Comparison of ENCODE assay signal across 13 cellular contexts in the genomic region with DNA sequence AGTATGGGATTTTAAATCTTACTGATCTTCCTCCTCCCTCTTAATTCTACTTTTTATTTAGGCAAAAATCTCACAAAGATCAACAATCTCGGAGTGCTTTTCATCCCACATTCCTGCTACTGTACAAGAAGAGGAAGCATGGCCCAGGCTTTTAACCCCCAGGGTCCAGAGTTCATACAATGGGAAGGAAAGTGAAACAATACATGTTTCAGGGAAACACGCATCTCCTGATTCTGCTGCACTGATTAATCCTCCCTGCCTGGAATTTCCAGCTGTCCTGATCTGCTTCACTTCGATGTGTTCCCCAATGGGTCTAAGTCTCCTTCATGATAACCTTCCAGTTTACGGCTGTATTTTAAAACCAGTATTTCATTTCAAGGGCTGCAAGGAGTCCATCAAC. TPM values are rescaled to one million over a fixed set of nuclear protein-coding genes. Genes with fewer than 3 reads are reported as not detected.
DNase-seq lines count a peak whose midpoint lies in the region; ATAC-seq, FAIRE-seq and TF ChIP-seq lines count a peak whose summit lies in the region.
"Had no signal": no experiment of that assay in that cellular context is flagged by ENCODE, and none has a peak within 500 bp of the region (broad histone marks: within the 10 kb centered on the region; RNA-seq: fewer than 3 reads in every experiment).

No MANE protein-coding gene starts in this region.

- H3K27ac Mint-ChIP-seq in endodermal cell: no peak overlapping the region
- H3K27ac Mint-ChIP-seq: type B pancreatic cell had no signal

- H3K9ac ChIP-seq in endodermal cell (ENCODE audit: extremely low read depth, low read length, poor library complexity, severe bottlenecking): no peak overlapping the region

- FAIRE-seq in H54 (lab: Jason Lieb, UNC): peak; percentile 72

- DNase-seq in H54 (ENCODE audit: insufficient read length, low spot score): no peak
- DNase-seq in endodermal cell: peak; percentile 22
- DNase-seq in right lobe of liver: no peak
- DNase-seq in gastrocnemius medialis: no peak
- no peak for DNase-seq in SK-N-DZ (ENCODE audit: low spot score)
- no peak for DNase-seq in DMS153 treated with DMSO at 0.1 percent for 48 hours (lab: John Stamatoyannopoulos, UW; ENCODE audit: unreplicated experiment)
- DNase-seq: activated effector memory CD4-positive, alpha-beta T cell treated with anti-CD3 and anti-CD28 coated beads, Interleukin-2, amount 50 U/mL, for 16 hours; NCI-H1092; NCI-H446 had no signal

- H3K4me1 ChIP-seq in endodermal cell (ENCODE audit: control insufficient read depth, insufficient read depth, low read length) (no peaks in the 10 kb centered on the region), right lobe of liver (peaks cover 0 to 4% (median 0%) of the 10 kb centered on the region in 4 donors), gastrocnemius medialis (peaks cover 50 to 61% of the 10 kb centered on the region in 2 donors)

- H3K27me3 ChIP-seq in endodermal cell (ENCODE audit: control insufficient read depth, insufficient read depth, low read length, poor library complexity, severe bottlenecking) (no peaks in the 10 kb centered on the region), right lobe of liver (no peaks in the 10 kb centered on the region), gastrocnemius medialis (peaks cover 0 to 17% (median 10%) of the 10 kb centered on the region in 3 donors)

- intact Hi-C loops in right lobe of liver (cut with DNase I) (no loop called here), gastrocnemius medialis (cut with DNase I; ENCODE audit: low total_unique reads) (no loop called here)

- TF ChIP-seq POLR2A in H54 (IDR thresholded peaks at IDR 0.05; ENCODE audit: low read depth, low read length): no peak
- TF ChIP-seq POLR2A in right lobe of liver (IDR thresholded peaks at IDR 0.05): no peak
- no peak for TF ChIP-seq POLR2A in gastrocnemius medialis (IDR thresholded peaks at IDR 0.05)

- no peak overlapping the region for H3K27ac ChIP-seq in endodermal cell (ENCODE audit: low read depth, low read length)
- no peak overlapping the region for H3K27ac ChIP-seq in right lobe of liver
- peak overlapping the region; percentile 48 to 70 (median 68) for H3K27ac ChIP-seq in gastrocnemius medialis

- no peak overlapping the region for H3K4me3 Mint-ChIP-seq in endodermal cell
- H3K4me3 Mint-ChIP-seq: type B pancreatic cell had no signal

- no peaks in the 10 kb centered on the region for H3K9me3 Mint-ChIP-seq in endodermal cell
- H3K9me3 Mint-ChIP-seq: type B pancreatic cell had no signal

- peaks cover 37% of the 10 kb centered on the region for H3K36me3 Mint-ChIP-seq in endodermal cell (ENCODE audit: low read depth)
- H3K36me3 Mint-ChIP-seq: type B pancreatic cell had no signal

- ATAC-seq in right lobe of liver (peak; percentile 42 to 63 (median 52)), gastrocnemius medialis (no peak), GM21717 (IDR thresholded peaks at IDR 0.05; ENCODE audit: unreplicated experiment) (no peak), HG03565 (IDR thresholded peaks at IDR 0.05; ENCODE audit: unreplicated experiment) (no peak)

- in situ Hi-C loops in gastrocnemius medialis (cut with MboI; ENCODE audit: low sequenced_read_pairs in 4 of 4): no loop called here

- no peaks in the 10 kb centered on the region for H3K27me3 Mint-ChIP-seq in endodermal cell (ENCODE audit: insufficient read depth)
- H3K27me3 Mint-ChIP-seq: type B pancreatic cell had no signal

- H3K4me3 ChIP-seq in endodermal cell (ENCODE audit: low read length) (no peak overlapping the region), right lobe of liver (no peak overlapping the region), gastrocnemius medialis (no peak overlapping the region)

- H3K4me1 Mint-ChIP-seq in endodermal cell: peaks cover 49% of the 10 kb centered on the region

- WGBS in endodermal cell (ENCODE audit: insufficient coverage in 1 of 2, insufficient read length in 1 of 2), 2 experiments: 62 to 72% methylated on average over 3 to 4 of the region's 4 CpGs
- WGBS in right lobe of liver (ENCODE audit: insufficient coverage, low coverage, low lambda C conversion rate, missing lambda C conversion rate): 17% methylated on average over 4 of the region's 4 CpGs

- H3K36me3 ChIP-seq in endodermal cell (ENCODE audit: control insufficient read depth, insufficient read depth, low read length): peaks cover 69% of the 10 kb centered on the region
- H3K36me3 ChIP-seq in right lobe of liver: no peaks in the 10 kb centered on the region
- H3K36me3 ChIP-seq in gastrocnemius medialis: no peaks in the 10 kb centered on the region

- no peak for TF ChIP-seq CTCF in endodermal cell (conservative IDR thresholded peaks at IDR 0.05)
- TF ChIP-seq CTCF in right lobe of liver (IDR thresholded peaks at IDR 0.05): no peak
- TF ChIP-seq CTCF in gastrocnemius medialis (IDR thresholded peaks at IDR 0.05 in 4 of 5, conservative IDR thresholded peaks at IDR 0.05 in 1 of 5): no peak

- H3K9me3 ChIP-seq in endodermal cell (ENCODE audit: control insufficient read depth, low read length) (no peaks in the 10 kb centered on the region), right lobe of liver (no peaks in the 10 kb centered on the region), gastrocnemius medialis (no peaks in the 10 kb centered on the region)

RNA-seq across cellular contexts. Expression of gene COL4A1, which starts 44.5 kb away (rescaled TPM):
- total RNA-seq in endodermal cell (100 to 1,000 TPM; 702 to 764 TPM), right lobe of liver (10 to 100 TPM in 5 of 6 experiments, 1 to 10 TPM in 1; 8.0 to 89.8 (median 41.1) TPM), gastrocnemius medialis (100 to 1,000 TPM in 3 of 4 donors, 10 to 100 TPM in 1; 60.5 to 127 (median 120) TPM)
- 174 TPM for polyA plus RNA-seq in endodermal cell (2013, experiment 1 of 2)
- polyA plus RNA-seq in endodermal cell (2013, experiment 2 of 2): 194 TPM
- 47.5 and 48.2 TPM in 2 replicates for polyA plus RNA-seq in SK-N-DZ (2014; cell fraction: cytosol; rRNA removed)
- polyA plus RNA-seq in SK-N-DZ (2014; cell fraction: nucleus; rRNA removed): 44.8 and 49.1 TPM in 2 replicates
- total RNA-seq: T-helper 2 cell treated with Interferon-gamma antibody and Interleukin-4, amounts not matched to agents 100 ng/mL and 5 ng/mL, for 36 hours had no signal

RNA-seq across cellular contexts. Expression of gene COL4A2, which starts 44.6 kb away (rescaled TPM):
- 100 to 1,000 TPM; 388 to 398 TPM for total RNA-seq in endodermal cell
- polyA plus RNA-seq in endodermal cell (2013, experiment 1 of 2): 216 TPM
- 219 TPM for polyA plus RNA-seq in endodermal cell (2013, experiment 2 of 2)
- total RNA-seq in right lobe of liver: 10 to 100 TPM in 5 of 6 experiments, 1 to 10 TPM in 1; 8.4 to 65.8 (median 42.5) TPM
- total RNA-seq in gastrocnemius medialis: 10 to 100 TPM; 51.2 to 85.8 (median 70.5) TPM
- 65.4 and 81.9 TPM in 2 replicates for polyA plus RNA-seq in SK-N-DZ (2014; cell fraction: cytosol; rRNA removed)
- 108 and 116 TPM in 2 replicates for polyA plus RNA-seq in SK-N-DZ (2014; cell fraction: nucleus; rRNA removed)
- total RNA-seq: T-helper 2 cell treated with Interferon-gamma antibody and Interleukin-4, amounts not matched to agents 100 ng/mL and 5 ng/mL, for 36 hours had no signal

Comparison
In these comparisons a context has a peak if more than half of its experiments do, and no peak if none do; other contexts are left out.
1. H3K27ac ChIP-seq: peak in gastrocnemius medialis (4 of 4); none in endodermal cell (single experiment) and right lobe of liver (0 of 3).
2. ATAC-seq: peak in right lobe of liver (4 of 4); none in gastrocnemius medialis (0 of 2), GM21717 (single experiment) and HG03565 (single experiment).
3. RNA of gene COL4A1, which starts 44.5 kb away (total RNA-seq): 702 to 764 TPM in endodermal cell; 60.5 to 127 TPM in gastrocnemius medialis and 8.0 to 89.8 TPM in right lobe of liver; every median in the first group is over 4 times any median in the second.
4. RNA of gene COL4A2, which starts 44.6 kb away (total RNA-seq): 388 to 398 TPM in endodermal cell; 51.2 to 85.8 TPM in gastrocnemius medialis and 8.4 to 65.8 TPM in right lobe of liver; every median in the first group is over 4 times any median in the second.